21 cellular contexts compared by ENCODE assay signal in the genomic region with DNA sequence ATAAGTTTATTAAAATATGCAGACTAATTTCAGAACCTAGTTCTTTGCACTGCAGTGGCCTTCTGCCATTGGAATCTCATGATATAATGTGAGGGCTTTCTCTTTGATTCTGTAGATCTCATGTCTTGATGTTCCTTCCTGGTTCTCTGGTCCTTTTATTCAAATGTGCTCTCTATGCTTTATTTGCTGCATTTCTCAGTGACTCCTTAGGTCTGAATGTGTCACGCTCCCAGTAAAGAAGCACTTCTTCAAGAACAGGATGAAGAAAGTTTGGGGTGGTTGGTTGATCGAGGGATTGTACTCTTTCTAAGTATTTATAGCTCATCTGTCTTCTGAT.
A peak's percentile ranks its signal among the peaks of the same experiment; 100 is the strongest.
DNase-seq lines count a peak whose midpoint lies in the region; ATAC-seq and TF ChIP-seq lines count a peak whose summit lies in the region.
"Had no signal": no experiment of that assay in that cellular context is flagged by ENCODE, and none has a peak within 500 bp of the region (broad histone marks: within the 10 kb centered on the region; RNA-seq: fewer than 3 reads in every experiment).

No MANE protein-coding gene starts in this region.

- DNase-seq in SJCRH30 (no peak), psoas muscle (no peak), NCI-H748 (lab: John Stamatoyannopoulos, UW; ENCODE audit: unreplicated experiment) (no peak), nucleus accumbens (lab: John Stamatoyannopoulos, UW) (no peak), AG08396 (ENCODE audit: low spot score) (no peak), posterior vena cava (ENCODE audit: low spot score) (no peak)
- DNase-seq: activated CD4-positive, alpha-beta T cell treated with anti-CD3 and anti-CD28 coated beads for 36 hours; activated naive CD8-positive, alpha-beta T cell treated with anti-CD3 and anti-CD28 coated beads, Interleukin-2, amount 10 ng/mL, durations not matched to agents 7 days and 5 days; CD8-positive, alpha-beta memory T cell; GOT3; left ventricle myocardium inferior; MV-4-11; RPMI8226 had no signal

- no peak overlapping the region for H3K4me3 ChIP-seq in BLaER1 treated with 17β-estradiol and CSF1 and Interleukin-3, amounts not matched to agents 10 nM and 100 nM
- H3K4me3 ChIP-seq in SJCRH30 (peak overlapping the region; percentile 5), gastroesophageal sphincter (no peak overlapping the region), psoas muscle (no peak overlapping the region)
- H3K4me3 ChIP-seq: colonic mucosa, heart right ventricle, left ventricle myocardium inferior, thoracic aorta had no signal

- H3K9ac ChIP-seq in BLaER1 treated with 17β-estradiol and CSF1 and Interleukin-3, amounts not matched to agents 10 nM and 100 nM = no peak overlapping the region

- ATAC-seq in gastroesophageal sphincter (no peak), psoas muscle (no peak)
- ATAC-seq: activated CD4-positive, alpha-beta T cell treated with anti-CD3 and anti-CD28 coated beads for 36 hours; activated T-helper 17 cell treated with anti-CD3 and anti-CD28 coated beads, Interleukin-2, amount 50 U/mL, for 72 hours; stimulated activated effector memory CD8-positive, alpha-beta T cell treated with anti-CD3 and anti-CD28 coated beads, Interleukin-12 subunit alpha, Interleukin-12 subunit beta, amount 100 ng/mL, for 72 hours had no signal

- TF ChIP-seq CTCF in gastroesophageal sphincter (IDR thresholded peaks at IDR 0.05) (no peak), psoas muscle (IDR thresholded peaks at IDR 0.05) (no peak)

- TF ChIP-seq POLR2A in gastroesophageal sphincter (IDR thresholded peaks at IDR 0.05) = no peak

- H3K27me3 ChIP-seq in BLaER1 treated with 17β-estradiol and CSF1 and Interleukin-3, amounts not matched to agents 10 nM and 100 nM = no peaks in the 10 kb centered on the region; a peak in 1 of 22 replicates
- H3K27me3 ChIP-seq in SJCRH30 (no peaks in the 10 kb centered on the region), gastroesophageal sphincter (no peaks in the 10 kb centered on the region), psoas muscle (ENCODE audit: insufficient read depth in 3 of 3, low read length in 2 of 3) (no peaks in the 10 kb centered on the region)
- H3K27me3 ChIP-seq: colonic mucosa, heart right ventricle, neutrophil had no signal

- peaks cover 0 to 15% (median 3%) of the 10 kb centered on the region in 11 experiments; a peak in 4 of 22 replicates for H3K36me3 ChIP-seq in BLaER1 treated with 17β-estradiol and CSF1 and Interleukin-3, amounts not matched to agents 10 nM and 100 nM
- H3K36me3 ChIP-seq in SJCRH30 = no peaks in the 10 kb centered on the region
- peaks cover 0 to 13% of the 10 kb centered on the region in 2 donors for H3K36me3 ChIP-seq in gastroesophageal sphincter
- peaks cover 3 to 4% of the 10 kb centered on the region in 2 donors for H3K36me3 ChIP-seq in psoas muscle (ENCODE audit: insufficient read depth in 1 of 2, low read depth in 1 of 2)
- H3K36me3 ChIP-seq: colonic mucosa, neutrophil, thoracic aorta had no signal

- H4K20me1 ChIP-seq in BLaER1 treated with 17β-estradiol and CSF1 and Interleukin-3, amounts not matched to agents 10 nM and 100 nM = no peaks in the 10 kb centered on the region

- H3K9me3 ChIP-seq in BLaER1 treated with 17β-estradiol and CSF1 and Interleukin-3, amounts not matched to agents 10 nM and 100 nM (replicated peaks in 1 of 11) = no peaks in the 10 kb centered on the region
- no peaks in the 10 kb centered on the region for H3K9me3 ChIP-seq in SJCRH30 (replicated peaks)
- H3K9me3 ChIP-seq in gastroesophageal sphincter = no peaks in the 10 kb centered on the region
- no peaks in the 10 kb centered on the region for H3K9me3 ChIP-seq in psoas muscle
- H3K9me3 ChIP-seq: colonic mucosa, heart right ventricle, left ventricle myocardium inferior, neutrophil, thoracic aorta had no signal

- intact Hi-C loops in psoas muscle (cut with DNase I) = no loop called here
- intact Hi-C loops in posterior vena cava (cut with DNase I) = no loop called here

- H3K27ac ChIP-seq in BLaER1 treated with 17β-estradiol and CSF1 and Interleukin-3, amounts not matched to agents 10 nM and 100 nM = peak overlapping the region in 6 of 11 experiments; percentile 3 to 90 (median 20); a peak in 7 of 22 replicates
- peak overlapping the region; percentile 35 for H3K27ac ChIP-seq in SJCRH30
- H3K27ac ChIP-seq in gastroesophageal sphincter = peak overlapping the region; percentile 5 to 65 (median 58)
- H3K27ac ChIP-seq in psoas muscle = peak overlapping the region; percentile 17
- H3K27ac ChIP-seq: colonic mucosa, heart right ventricle, left ventricle myocardium inferior, neutrophil, thoracic aorta had no signal

- H3K4me2 ChIP-seq in BLaER1 treated with 17β-estradiol and CSF1 and Interleukin-3, amounts not matched to agents 10 nM and 100 nM = peak overlapping the region in 5 of 11 experiments; percentile 1 to 89 (median 51); a peak in 9 of 22 replicates

- peaks cover 16 to 67% (median 57%) of the 10 kb centered on the region in 10 experiments for H3K4me1 ChIP-seq in BLaER1 treated with 17β-estradiol and CSF1 and Interleukin-3, amounts not matched to agents 10 nM and 100 nM
- H3K4me1 ChIP-seq in SJCRH30 (peaks cover 47% of the 10 kb centered on the region), gastroesophageal sphincter (peaks cover 4 to 24% (median 10%) of the 10 kb centered on the region in 3 donors), psoas muscle (peaks cover 20% of the 10 kb centered on the region)

- 17 to 28% methylated on average over 2 of the region's 2 CpGs for WGBS in gastroesophageal sphincter (ENCODE audit: low coverage in 1 of 2), 2 donors
- WGBS in psoas muscle, 3 donors = 66 to 76% (median 72%) methylated on average over 2 of the region's 2 CpGs

- no peak for TF ChIP-seq EP300 in gastroesophageal sphincter (IDR thresholded peaks at IDR 0.05)
